In the genomic region with DNA sequence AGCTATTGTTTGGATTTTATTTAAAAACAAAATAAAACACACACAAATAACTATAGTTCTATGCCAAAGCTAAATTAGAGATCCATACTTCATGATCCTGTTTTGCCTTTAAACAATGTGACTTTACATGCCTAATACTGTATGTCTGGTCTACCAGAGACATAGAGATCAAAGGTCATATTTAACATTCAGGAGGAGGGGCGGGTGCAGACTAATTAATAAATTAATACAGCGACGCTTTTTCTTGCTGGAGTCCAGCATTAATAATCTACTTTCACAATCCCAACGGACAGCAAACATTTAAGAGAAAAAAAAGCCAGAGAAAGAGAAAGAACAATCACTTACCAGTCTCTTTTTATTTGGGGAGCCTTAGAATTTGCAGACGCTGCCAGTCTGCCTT, we compare ENCODE assay signal across 1 cellular context.
TF ChIP-seq lines count a peak whose summit lies in the region.

No MANE protein-coding gene starts in this region.

TF ChIP-seq in GM12878, 131 proteins besides CTCF, POLR2A, EP300 and RAD21:
- TF ChIP-seq YBX1 (IDR thresholded peaks at IDR 0.05) (no peak), NR2F1 (conservative IDR thresholded peaks at IDR 0.05) (peak; percentile 88), NR2C1 (IDR thresholded peaks at IDR 0.05) (peak; percentile 61; the same call in 1 of the 2 replicates), ZBED1 (IDR thresholded peaks at IDR 0.05; ENCODE audit: borderline replicate concordance) (no peak), MTA2 (IDR thresholded peaks at IDR 0.05; ENCODE audit: low read depth) (0 out of 2 replicates have a peak, but pooled peaks have one; percentile 3)
- TF ChIP-seq, protein P1, sequence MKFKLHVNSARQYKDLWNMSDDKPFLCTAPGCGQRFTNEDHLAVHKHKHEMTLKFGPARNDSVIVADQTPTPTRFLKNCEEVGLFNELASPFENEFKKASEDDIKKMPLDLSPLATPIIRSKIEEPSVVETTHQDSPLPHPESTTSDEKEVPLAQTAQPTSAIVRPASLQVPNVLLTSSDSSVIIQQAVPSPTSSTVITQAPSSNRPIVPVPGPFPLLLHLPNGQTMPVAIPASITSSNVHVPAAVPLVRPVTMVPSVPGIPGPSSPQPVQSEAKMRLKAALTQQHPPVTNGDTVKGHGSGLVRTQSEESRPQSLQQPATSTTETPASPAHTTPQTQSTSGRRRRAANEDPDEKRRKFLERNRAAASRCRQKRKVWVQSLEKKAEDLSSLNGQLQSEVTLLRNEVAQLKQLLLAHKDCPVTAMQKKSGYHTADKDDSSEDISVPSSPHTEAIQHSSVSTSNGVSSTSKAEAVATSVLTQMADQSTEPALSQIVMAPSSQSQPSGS (IDR thresholded peaks at IDR 0.05; ENCODE audit: low read length), result 0 out of 2 replicates have a peak, but pooled peaks have one; percentile 0
